Comparison of ENCODE assay signal across 22 cellular contexts in genomic region chr1:80293818-80294217, GRCh38.
"Had no signal": no experiment of that assay in that cellular context is flagged by ENCODE, and none has a peak within 500 bp of the region (broad histone marks: within the 10 kb centered on the region; RNA-seq: fewer than 3 reads in every experiment).

No MANE protein-coding gene starts in this region.

- H3K27me3 ChIP-seq: colonic mucosa, esophagus squamous epithelium, gastrocnemius medialis, neural progenitor cell, right atrium auricular region, sigmoid colon, stomach, thyroid gland, vagina had no signal

- ATAC-seq: gastrocnemius medialis; left lobe of liver; naive thymus-derived CD4-positive, alpha-beta T cell; stimulated activated effector memory CD8-positive, alpha-beta T cell treated with anti-CD3 and anti-CD28 coated beads, Interleukin-12 subunit alpha, Interleukin-12 subunit beta, amount 100 ng/mL, for 72 hours had no signal

- H3K9me3 ChIP-seq: colonic mucosa, esophagus squamous epithelium, gastrocnemius medialis, prostate gland, right atrium auricular region, sigmoid colon, stomach, thyroid gland, vagina had no signal

- H3K36me3 ChIP-seq: colonic mucosa, esophagus squamous epithelium, gastrocnemius medialis, neural progenitor cell, prostate gland, right atrium auricular region, sigmoid colon, stomach, thyroid gland, vagina had no signal

- H3K4me1 ChIP-seq: colonic mucosa, esophagus squamous epithelium, gastrocnemius medialis, neural progenitor cell, prostate gland, right atrium auricular region, sigmoid colon, stomach, thyroid gland, vagina had no signal

- H3K4me2 ChIP-seq: neural progenitor cell had no signal

- H2AFZ ChIP-seq: neural progenitor cell had no signal

- DNase-seq: colonic mucosa; dermis blood vessel endothelial cell; effector memory CD4-positive, alpha-beta T cell; erythroblast; esophagus squamous epithelium; gastrocnemius medialis; head of caudate nucleus; naive thymus-derived CD4-positive, alpha-beta T cell; sigmoid colon; stimulated activated CD4-positive, alpha-beta T cell treated with anti-CD3 and anti-CD28 coated beads, Interleukin-2, amount 100 ng/mL, for 24 hours; stimulated activated CD4-positive, alpha-beta T cell treated with anti-CD3 and anti-CD28 coated beads, Interleukin-4, amount 100 ng/mL, for 24 hours; stimulated activated naive CD4-positive, alpha-beta T cell treated with Interleukin-2 at 50 U/mL for 16 hours; stomach; thyroid gland had no signal

- H3K9ac ChIP-seq: neural progenitor cell had no signal

- FAIRE-seq: keratinocyte had no signal

- H3K4me3 ChIP-seq: colonic mucosa, esophagus squamous epithelium, gastrocnemius medialis, lung, neural progenitor cell, prostate gland, right atrium auricular region, sigmoid colon, stomach, thyroid gland, vagina had no signal

- H3K27ac ChIP-seq: colonic mucosa, esophagus squamous epithelium, gastrocnemius medialis, neural progenitor cell, prostate gland, right atrium auricular region, sigmoid colon, stomach, thyroid gland, vagina had no signal
